ENCODE assay signal across 12 cellular contexts in genomic region chr6:47169785-47170685, GRCh38.
DNase-seq lines count a peak whose midpoint lies in the region; ATAC-seq and TF ChIP-seq lines count a peak whose summit lies in the region.
"Had no signal": no experiment of that assay in that cellular context is flagged by ENCODE, and none has a peak within 500 bp of the region (broad histone marks: within the 10 kb centered on the region; RNA-seq: fewer than 3 reads in every experiment).

No MANE protein-coding gene starts in this region.

- no peaks in the 10 kb centered on the region for H3K9me3 ChIP-seq in right atrium auricular region
- no peaks in the 10 kb centered on the region for H3K9me3 ChIP-seq in right cardiac atrium (ENCODE audit: control insufficient read depth, low read length)
- no peaks in the 10 kb centered on the region for H3K9me3 ChIP-seq in aorta (ENCODE audit: control insufficient read depth, low read length)

- ATAC-seq in Right ventricle myocardium inferior (peak; percentile 83), right cardiac atrium (peak; percentile 78 to 84), aorta (ENCODE audit: low FRiP score) (peak; percentile 66), HG03159 (IDR thresholded peaks at IDR 0.05; ENCODE audit: unreplicated experiment) (no peak)
- ATAC-seq: activated CD4-positive, CD25-positive, alpha-beta regulatory T cell treated with anti-CD3 and anti-CD28 coated beads, Interleukin-2, amount 50 U/mL, for 24 hours had no signal

- no peak overlapping the region for H3K4me3 ChIP-seq in right atrium auricular region
- no peak overlapping the region for H3K4me3 ChIP-seq in brain microvascular endothelial cell (ENCODE audit: low read depth, low read length)
- no peak overlapping the region for H3K4me3 ChIP-seq in right cardiac atrium (ENCODE audit: low read length)
- H3K4me3 ChIP-seq in aorta (ENCODE audit: low read length in 2 of 2) = no peak overlapping the region

- no peak for TF ChIP-seq CTCF in right atrium auricular region (IDR thresholded peaks at IDR 0.05)
- no peak for TF ChIP-seq CTCF in brain microvascular endothelial cell (IDR thresholded peaks at IDR 0.05; ENCODE audit: low read depth, low read length, missing control alignments)

- in situ Hi-C loops in brain microvascular endothelial cell (cut with HindIII; ENCODE audit: low pct_ligation_motif_present, low sequenced_read_pairs) (no loop called here), G401 (cut with HindIII; ENCODE audit: low sequenced_read_pairs) (no loop called here)

- H3K36me3 ChIP-seq in right atrium auricular region (no peaks in the 10 kb centered on the region), brain microvascular endothelial cell (replicated peaks) (no peaks in the 10 kb centered on the region), aorta (ENCODE audit: control insufficient read depth in 1 of 2, insufficient read depth in 2 of 2, low read length in 1 of 2) (no peaks in the 10 kb centered on the region)

- H3K27me3 ChIP-seq in right atrium auricular region (no peaks in the 10 kb centered on the region), brain microvascular endothelial cell (replicated peaks) (no peaks in the 10 kb centered on the region), right cardiac atrium (ENCODE audit: control insufficient read depth, insufficient read depth) (no peaks in the 10 kb centered on the region), aorta (ENCODE audit: control insufficient read depth in 1 of 2, insufficient read depth in 2 of 2, low read length in 1 of 2) (no peaks in the 10 kb centered on the region)

- 64% methylated on average over 2 of the region's 2 CpGs for WGBS in right cardiac atrium
- WGBS in aorta, 2 donors = 85 to 87% methylated on average over 2 of the region's 2 CpGs

- H3K4me1 ChIP-seq in right atrium auricular region (peaks cover 0 to 3% of the 10 kb centered on the region in 2 donors), right cardiac atrium (ENCODE audit: control insufficient read depth, insufficient read depth, low read length) (no peaks in the 10 kb centered on the region), aorta (ENCODE audit: control insufficient read depth in 1 of 2, insufficient read depth in 2 of 2, low read length in 2 of 2) (no peaks in the 10 kb centered on the region)

- intact Hi-C loops in Right ventricle myocardium inferior (cut with DNase I) (no loop called here), right cardiac atrium (cut with DNase I) (no loop called here), aorta (cut with DNase I) (no loop called here)

- H3K27ac ChIP-seq in right atrium auricular region = peak overlapping the region in 1 of 2 donors; percentile 11
- no peak overlapping the region for H3K27ac ChIP-seq in brain microvascular endothelial cell
- no peak overlapping the region for H3K27ac ChIP-seq in right cardiac atrium (ENCODE audit: low read length)
- no peak overlapping the region for H3K27ac ChIP-seq in aorta (ENCODE audit: low read depth in 1 of 2, low read length in 2 of 2)

- DNase-seq in Right ventricle myocardium inferior (ENCODE audit: missing footprints) (no peak), right atrium auricular region (ENCODE audit: low spot score) (no peak), brain microvascular endothelial cell (peak; percentile 26), right cardiac atrium (no peak), aorta (no peak), NCI-H345 treated with DMSO at 0.1 percent for 48 hours (lab: John Stamatoyannopoulos, UW; ENCODE audit: unreplicated experiment) (no peak), G401 (ENCODE audit: low spot score) (no peak)
- DNase-seq: GF-D8; SHP77; stimulated activated CD4-positive, alpha-beta T cell treated with anti-CD3 and anti-CD28 coated beads, Interleukin-12 subunit alpha, Interleukin-12 subunit beta, amount 100 ng/mL, for 4 hours had no signal
